In genomic region chr7:144834516-144835165, GRCh38 we compare ENCODE assay signal across 8 cellular contexts. TPM values are rescaled to one million over a fixed set of nuclear protein-coding genes. Genes with fewer than 3 reads are reported as not detected.
DNase-seq lines count a peak whose midpoint lies in the region; ATAC-seq, FAIRE-seq and TF ChIP-seq lines count a peak whose summit lies in the region.

No MANE protein-coding gene starts in this region.

- no TSS peak for BruUV-seq in GM12878 (replicated peaks; lab: Mats Ljungman, UMichigan)

- CTCF ChIA-PET in RWPE1 (lab: Yijun Ruan, JAX): no interaction called here
- CTCF ChIA-PET in GM12878 (lab: Yijun Ruan, JAX): interaction anchor here (0.8 to 3.2 kb wide), 8 partner anchors 8 to 95 kb away, joined by 3 to 20 read pairs (median 6); no protein-coding TSS in a partner anchor

- H3K27ac ChIP-seq in RWPE1 (peak overlapping the region; percentile 96), GM12878 (ENCODE audit: control insufficient read depth, insufficient read depth) (peak overlapping the region; percentile 86)

- peak overlapping the region; percentile 89 to 99 for H3K4me3 Mint-ChIP-seq in stimulated activated naive B cell treated with anti-CD40 and anti-IgM and Interleukin-4, amounts not matched to agents 10 μg/mL and 1 μg/mL and 100 μg/mL, for 72 hours

- in situ Hi-C loops in GM12878 (cut with MboI): no loop called here

- peaks cover 11 to 13% of the 10 kb centered on the region in 2 donors for H3K9me3 Mint-ChIP-seq in stimulated activated naive B cell treated with anti-CD40 and anti-IgM and Interleukin-4, amounts not matched to agents 10 μg/mL and 1 μg/mL and 100 μg/mL, for 72 hours

- TF ChIP-seq EP300 in GM12878 (IDR thresholded peaks at IDR 0.05; ENCODE audit: borderline replicate concordance in 1 of 2, control insufficient read depth in 1 of 2, low read depth in 2 of 2, low read length in 2 of 2): no peak

- H3K27me3 Mint-ChIP-seq in stimulated activated naive B cell treated with anti-CD40 and anti-IgM and Interleukin-4, amounts not matched to agents 10 μg/mL and 1 μg/mL and 100 μg/mL, for 72 hours: no peaks in the 10 kb centered on the region

- no peak for FAIRE-seq in GM12878 (lab: Jason Lieb, UNC)

- peaks cover 14 to 33% of the 10 kb centered on the region in 2 donors for H3K4me1 Mint-ChIP-seq in stimulated activated naive B cell treated with anti-CD40 and anti-IgM and Interleukin-4, amounts not matched to agents 10 μg/mL and 1 μg/mL and 100 μg/mL, for 72 hours

- intact Hi-C loops in GM12878 (cut with micrococcal nuclease; ENCODE audit: unreplicated experiment): loop anchor here (1.0 to 5.0 kb wide), 2 partner anchors 8 to 97 kb away; no protein-coding TSS in a partner anchor

- H3K36me3 Mint-ChIP-seq in stimulated activated naive B cell treated with anti-CD40 and anti-IgM and Interleukin-4, amounts not matched to agents 10 μg/mL and 1 μg/mL and 100 μg/mL, for 72 hours: peaks cover 10 to 12% of the 10 kb centered on the region in 2 donors

- no peak for TF ChIP-seq RAD21 in GM12878 (IDR thresholded peaks at IDR 0.05; ENCODE audit: insufficient read depth, low read depth, low read length)

- peak overlapping the region; percentile 99 for H3K27ac Mint-ChIP-seq in stimulated activated naive B cell treated with anti-CD40 and anti-IgM and Interleukin-4, amounts not matched to agents 10 μg/mL and 1 μg/mL and 100 μg/mL, for 72 hours

- SMC1A ChIA-PET in GM12878 (lab: Charles Lee; ENCODE audit: uncharacterized antibody, unreplicated experiment): interaction anchor here (0.7 to 5.7 kb wide), 12 partner anchors 8 to 114 kb away, joined by 3 to 45 read pairs (median 5); no protein-coding TSS in a partner anchor

- no peaks in the 10 kb centered on the region for H3K36me3 ChIP-seq in GM12878 (ENCODE audit: control insufficient read depth in 2 of 2, insufficient read depth in 2 of 2, low read length in 1 of 2)
- H3K36me3 ChIP-seq in kidney epithelial cell (ENCODE audit: control insufficient read depth, insufficient read depth, low read length): no peaks in the 10 kb centered on the region

- peak overlapping the region; percentile 95 for H3K4me2 ChIP-seq in GM12878 (ENCODE audit: control insufficient read depth, insufficient read depth)

- peaks cover 2% of the 10 kb centered on the region; the same call in 1 of the 2 replicates for H3K79me2 ChIP-seq in GM12878 (ENCODE audit: control insufficient read depth, insufficient read depth, low read length)

- POLR2A ChIA-PET in RWPE1 (lab: Yijun Ruan, JAX; ENCODE audit: low non-redundant PET) (no interaction called here), GM12878 (lab: Charles Lee) (interaction anchor here (1.7 to 3.0 kb wide), 5 partner anchors 9 to 96 kb away, joined by 6 to 22 read pairs (median 7); no protein-coding TSS in a partner anchor)

- peak overlapping the region; percentile 84 for H3K9ac ChIP-seq in GM12878 (ENCODE audit: control insufficient read depth, insufficient read depth, low read length)

- no peaks in the 10 kb centered on the region; the same call in 1 of the 2 replicates for H3K4me1 ChIP-seq in GM12878 (ENCODE audit: control insufficient read depth, insufficient read depth, low read length)

- peak overlapping the region; percentile 98 for H2AFZ ChIP-seq in GM12878 (ENCODE audit: control insufficient read depth, low read depth, low read length)

- RAD21 ChIA-PET in GM12878 (lab: Charles Lee; ENCODE audit: unreplicated experiment): interaction anchor here (0.6 to 3.2 kb wide), 6 partner anchors 9 to 429 kb away, joined by 3 to 39 read pairs (median 12); no protein-coding TSS in a partner anchor

- WGBS in GM12878 (ENCODE audit: insufficient coverage, insufficient replicate concordance, low lambda C conversion rate, missing lambda C conversion rate): 6% methylated on average over 15 of the region's 15 CpGs

- TF ChIP-seq CTCF in RWPE1 (conservative IDR thresholded peaks at IDR 0.05; ENCODE audit: low read depth) (no peak), GM12878 (IDR thresholded peaks at IDR 0.05 in 2 of 3, conservative IDR thresholded peaks at IDR 0.05 in 1 of 3; ENCODE audit: control insufficient read depth in 2 of 3, extremely low read depth in 1 of 3, insufficient read depth in 1 of 3, low read depth in 3 of 3, low read length in 3 of 3) (no peak), kidney epithelial cell (IDR thresholded peaks at IDR 0.05; ENCODE audit: insufficient read depth, low read length, poor library complexity, severe bottlenecking) (no peak)

- peaks cover 2% of the 10 kb centered on the region; the same call in 2 of the 3 replicates for H3K9me3 ChIP-seq in GM12878 (replicated peaks; ENCODE audit: control insufficient read depth, insufficient read depth, low read length)

- ATAC-seq in HG02981 (IDR thresholded peaks at IDR 0.05; ENCODE audit: unreplicated experiment) (peak; percentile 23), GM12878 (peak; percentile 57)
- peak; percentile 33 to 41 for ATAC-seq in stimulated activated naive B cell treated with anti-CD40 and anti-IgM and Interleukin-4, amounts not matched to agents 10 μg/mL and 1 μg/mL and 100 μg/mL, for 72 hours (replicated peaks)

- H3K27me3 ChIP-seq in GM12878 (replicated peaks in 1 of 2; ENCODE audit: control insufficient read depth in 2 of 2, insufficient read depth in 2 of 2, low read length in 1 of 2): no peaks in the 10 kb centered on the region
- H3K27me3 ChIP-seq in kidney epithelial cell (ENCODE audit: control insufficient read depth, insufficient read depth, low read length): no peaks in the 10 kb centered on the region

- H4K20me1 ChIP-seq in GM12878 (ENCODE audit: control insufficient read depth, insufficient read depth): no peaks in the 10 kb centered on the region

- peak; percentile 40 for DNase-seq in activated naive CD4-positive, alpha-beta T cell treated with Interleukin-2 at 50 U/mL for 16 hours
- no peak for DNase-seq in activated naive CD4-positive, alpha-beta T cell (lab: John Stamatoyannopoulos, UW)
- no peak for DNase-seq in RWPE1 (ENCODE audit: low spot score)
- DNase-seq in GM12878 (ENCODE audit: low read depth, low spot score): peak; percentile 23
- no peak for DNase-seq in kidney epithelial cell (ENCODE audit: low read depth)
- peak; percentile 17 for DNase-seq in stimulated activated naive B cell treated with anti-CD40 and anti-IgM and Interleukin-4, amounts not matched to agents 10 μg/mL and 1 μg/mL and 100 μg/mL, for 72 hours
- DNase-seq in COR-L47 (lab: John Stamatoyannopoulos, UW): no peak

- no peak for TF ChIP-seq POLR2A in GM12878 (IDR thresholded peaks at IDR 0.05; ENCODE audit: low read depth, low read length)

- H3K4me3 ChIP-seq in GM12878: peak overlapping the region; percentile 94
- H3K4me3 ChIP-seq in kidney epithelial cell (ENCODE audit: low read depth, low read length): peak overlapping the region; percentile 53

TF ChIP-seq in GM12878, 131 proteins besides CTCF, POLR2A, EP300 and RAD21:
- TF ChIP-seq POU2F2 (IDR thresholded peaks at IDR 0.05; ENCODE audit: borderline replicate concordance, low read depth, low read length) (0 out of 3 replicates have a peak, but pooled peaks have one; percentile 10), TAF1 (IDR thresholded peaks at IDR 0.05; ENCODE audit: borderline replicate concordance, low read depth, low read length) (0 out of 2 replicates have a peak, but pooled peaks have one; percentile 5), E2F8 (IDR thresholded peaks at IDR 0.05; ENCODE audit: low read depth, partially characterized antibody) (no peak), CHD2 (IDR thresholded peaks at IDR 0.05; ENCODE audit: borderline replicate concordance, low read depth, low read length) (no peak), CREM (IDR thresholded peaks at IDR 0.05; ENCODE audit: low read depth) (peak; percentile 36; the same call in 1 of the 2 replicates), NFIC (IDR thresholded peaks at IDR 0.05; ENCODE audit: low read depth, low read length) (peak; percentile 44; the same call in 1 of the 2 replicates)
TF ChIP-seq in GM12878: peak in this region for 4.

RNA-seq across cellular contexts. Expression of gene TPK1, which starts 1.2 kb away (rescaled TPM):
- total RNA-seq in GM12878 (2013; cell fraction: nucleolus; rRNA removed): 38.9 and 39.7 TPM in 2 replicates
- 7.8 and 8.2 TPM in 2 replicates for total RNA-seq in GM12878 (2014; rRNA removed)
- total RNA-seq in GM12878 (2014; rRNA removed; fragmentation: Illumina TruSeq; extraction: Trizol): 7.3 and 10.6 TPM in 2 replicates
- 5.6 and 7.7 TPM in 2 replicates for total RNA-seq in GM12878 (2021)
- polyA plus RNA-seq in GM12878 (2011; ENCODE audit: low read depth): 15.2 TPM
- 13.6 and 13.8 TPM in 2 replicates for polyA plus RNA-seq in GM12878 (2011; rRNA removed)
- 8.6 and 10.7 TPM in 2 replicates for polyA plus RNA-seq in GM12878 (2011; cell fraction: cytosol; rRNA removed)
- polyA plus RNA-seq in GM12878 (2011; cell fraction: nucleus; rRNA removed): 6.9 and 12.2 TPM in 2 replicates
- 6.7 and 8.0 TPM in 2 replicates for polyA plus RNA-seq in GM12878 (2012)
- 7.1 and 7.4 TPM in 2 replicates for polyA plus RNA-seq in GM12878 (2014; fragmentation: Illumina TruSeq; extraction: Trizol)
- polyA plus RNA-seq in GM12878 (2014; fragmentation: Nextera tagmentation; extraction: Ambion mirVana): 10 to 100 TPM in 1 of 2 experiments, 1 to 10 TPM in 1; 8.0 to 11.3 TPM
- 5.6 and 7.8 TPM in 2 replicates for polyA plus RNA-seq in GM12878 (2014; rRNA removed)
- 10 to 100 TPM; 14.2 to 19.0 TPM for polyA plus RNA-seq in GM12878 (2016; fragmentation: Nextera tagmentation; extraction: Ambion mirVana)
- polyA minus RNA-seq in GM12878 (2011; rRNA and poly(A)+ RNA removed): 34.8 and 44.3 TPM in 2 replicates
- 6.1 and 6.4 TPM in 2 replicates for polyA minus RNA-seq in GM12878 (2011; cell fraction: cytosol; rRNA and poly(A)+ RNA removed)
- polyA minus RNA-seq in GM12878 (2011; cell fraction: nucleus; rRNA and poly(A)+ RNA removed): 32.3 and 49.6 TPM in 2 replicates
- 3.8 and 4.0 TPM in 2 replicates for total RNA-seq in kidney epithelial cell

Comparison
In these comparisons a context has a peak if more than half of its experiments do, and no peak if none do; other contexts are left out.
1. DNase-seq: peak in activated naive CD4-positive, alpha-beta T cell treated with Interleukin-2 at 50 U/mL for 16 hours (single experiment), GM12878 (single experiment) and stimulated activated naive B cell treated with anti-CD40 and anti-IgM and Interleukin-4, amounts not matched to agents 10 μg/mL and 1 μg/mL and 100 μg/mL, for 72 hours (single experiment); none in activated naive CD4-positive, alpha-beta T cell (0 of 4), RWPE1 (single experiment), kidney epithelial cell (single experiment) and COR-L47 (single experiment).
2. Peak in every context shown above with its lines, with median percentiles within 50 percentile points of each other: ATAC-seq.